ENCODE assay signal across 8 cellular contexts in the genomic region with DNA sequence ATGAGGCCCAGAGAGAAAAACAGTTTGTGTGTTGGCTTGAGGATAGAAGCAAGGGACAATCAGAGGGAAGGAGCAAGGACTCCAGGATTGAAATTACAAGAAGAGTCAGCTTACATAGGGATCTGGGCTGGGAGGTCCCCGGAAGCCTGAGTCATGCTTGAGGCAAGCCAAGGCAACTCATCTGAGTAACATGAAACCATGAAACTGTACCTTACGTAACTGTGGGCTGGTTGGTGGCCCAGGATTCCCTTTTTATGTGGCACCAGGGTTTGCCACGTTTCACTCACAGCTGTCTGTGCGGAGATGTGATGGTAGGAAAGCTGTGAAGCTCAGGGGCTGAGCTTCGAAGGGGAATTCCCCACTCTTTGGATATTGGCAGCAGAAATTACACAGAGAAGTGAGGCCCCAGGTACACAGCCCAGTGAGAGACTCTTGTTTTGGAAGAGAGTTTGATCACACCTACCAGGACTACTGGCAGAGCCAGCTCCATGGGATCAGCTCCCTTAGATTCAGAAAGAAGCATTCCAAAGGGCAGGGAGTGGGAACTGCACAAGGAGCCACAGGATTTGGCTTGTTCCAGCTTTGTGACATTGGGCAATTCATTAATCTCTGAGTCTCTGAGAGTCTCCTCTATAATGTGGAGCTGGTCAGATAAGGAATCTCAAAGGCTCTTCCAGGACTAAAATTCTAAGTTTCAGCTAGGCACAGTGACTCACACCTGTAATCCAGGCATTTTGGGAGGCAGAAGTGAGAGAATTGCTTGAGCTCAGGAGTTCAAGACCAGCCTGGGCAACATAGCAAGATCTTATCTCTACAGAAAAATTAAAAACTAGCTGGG. TPM values are rescaled to one million over a fixed set of nuclear protein-coding genes. Genes with fewer than 3 reads are reported as not detected.
A peak's percentile ranks its signal among the peaks of the same experiment; 100 is the strongest.
DNase-seq lines count a peak whose midpoint lies in the region; ATAC-seq and TF ChIP-seq lines count a peak whose summit lies in the region.

No MANE protein-coding gene starts in this region.

- H3K9me3 ChIP-seq in heart right ventricle, result no peaks in the 10 kb centered on the region

- H3K27ac Mint-ChIP-seq in activated T-cell treated with anti-CD3 and anti-CD28 coated beads, Interleukin-2, amount 50 U/mL, for 24 hours, result peak overlapping the region; percentile 85

- no peaks in the 10 kb centered on the region for H3K36me3 ChIP-seq in heart right ventricle

- H3K4me1 Mint-ChIP-seq in activated T-cell treated with anti-CD3 and anti-CD28 coated beads, Interleukin-2, amount 50 U/mL, for 24 hours (ENCODE audit: low read depth), result peaks cover 22% of the 10 kb centered on the region

- peaks cover 0 to under 1% (median 0%) of the 10 kb centered on the region in 7 donors for H3K27me3 ChIP-seq in heart right ventricle

- H3K36me3 Mint-ChIP-seq in activated T-cell treated with anti-CD3 and anti-CD28 coated beads, Interleukin-2, amount 50 U/mL, for 24 hours (ENCODE audit: low read depth), result no peaks in the 10 kb centered on the region

- peak overlapping the region; percentile 13 for H3K4me3 Mint-ChIP-seq in activated T-cell treated with anti-CD3 and anti-CD28 coated beads, Interleukin-2, amount 50 U/mL, for 24 hours

- H3K27ac ChIP-seq in heart right ventricle, result peak overlapping the region in 3 of 10 donors; percentile 21 to 41 (median 27)

- H3K4me1 ChIP-seq in heart right ventricle, result peaks cover 0 to 26% (median 8%) of the 10 kb centered on the region in 9 donors

- peak; percentile 66 for DNase-seq in NCI-H226
- peak; percentile 71 for DNase-seq in activated T-cell treated with anti-CD3 and anti-CD28 coated beads, Interleukin-2, amount 50 U/mL, for 24 hours
- peak in 1 of 2 donors; percentile 23 for DNase-seq in heart right ventricle
- peak; percentile 45 for DNase-seq in stimulated activated CD4-positive, alpha-beta T cell treated with anti-CD3 and anti-CD28 coated beads, Interleukin-4, amount 100 ng/mL, for 1 hour

- WGBS in heart right ventricle, 2 donors, result 24 to 44% methylated on average over 5 of the region's 5 CpGs

- no peak overlapping the region for H3K4me3 ChIP-seq in heart right ventricle

- H3K27me3 Mint-ChIP-seq in activated T-cell treated with anti-CD3 and anti-CD28 coated beads, Interleukin-2, amount 50 U/mL, for 24 hours, result peaks cover 79% of the 10 kb centered on the region

- H3K9me3 Mint-ChIP-seq in activated T-cell treated with anti-CD3 and anti-CD28 coated beads, Interleukin-2, amount 50 U/mL, for 24 hours, result no peaks in the 10 kb centered on the region

- intact Hi-C loops in heart right ventricle (cut with DNase I), result no loop called here

- ATAC-seq in GM21367 (IDR thresholded peaks at IDR 0.05; ENCODE audit: unreplicated experiment) (peak; percentile 53), heart right ventricle (peak; percentile 78 to 90 (median 81)), HG02938 (IDR thresholded peaks at IDR 0.05; ENCODE audit: unreplicated experiment) (no peak), HG03095 (IDR thresholded peaks at IDR 0.05; ENCODE audit: unreplicated experiment) (no peak), HG02884 (IDR thresholded peaks at IDR 0.05; ENCODE audit: unreplicated experiment) (no peak)

- no peak for TF ChIP-seq CTCF in heart right ventricle (IDR thresholded peaks at IDR 0.05)

RNA-seq across cellular contexts. Expression of gene SLC5A1, which starts 7.8 kb away (rescaled TPM):
- total RNA-seq in heart right ventricle, result 100 to 1,000 TPM in 5 of 10 donors, 10 to 100 TPM in 5; 80.0 to 186 (median 108) TPM
- polyA plus RNA-seq in heart right ventricle, result 10 to 100 TPM; 12.2 to 43.7 TPM

Comparison
In these comparisons a context has a peak if more than half of its experiments do, and no peak if none do; other contexts are left out.
1. ATAC-seq: peak in GM21367 (single experiment) and heart right ventricle (8 of 8); none in HG02938 (single experiment), HG03095 (single experiment) and HG02884 (single experiment).